Comparison of ENCODE assay signal across 9 cellular contexts in genomic region chr3:16060358-16060852, GRCh38.
DNase-seq lines count a peak whose midpoint lies in the region; ATAC-seq and TF ChIP-seq lines count a peak whose summit lies in the region.
"Had no signal": no experiment of that assay in that cellular context is flagged by ENCODE, and none has a peak within 500 bp of the region (broad histone marks: within the 10 kb centered on the region; RNA-seq: fewer than 3 reads in every experiment).

No MANE protein-coding gene starts in this region.

- no peak overlapping the region for H4K8ac ChIP-seq in trophoblast cell (ENCODE audit: low read depth, low read length)

- H2BK12ac ChIP-seq in trophoblast cell (ENCODE audit: low read length) = no peak overlapping the region

- peak overlapping the region; percentile 29 for H3K4me2 ChIP-seq in trophoblast cell (ENCODE audit: low read length)

- peaks cover 24% of the 10 kb centered on the region for H3K4me1 Mint-ChIP-seq in Caco-2 (ENCODE audit: low read depth, unreplicated experiment)

- H3K4me1 ChIP-seq in Caco-2 = peaks cover 12% of the 10 kb centered on the region
- peaks cover 12% of the 10 kb centered on the region in 2 experiments for H3K4me1 ChIP-seq in trophoblast cell (ENCODE audit: control insufficient read depth in 1 of 2, insufficient read depth in 2 of 2, low read length in 2 of 2)

- intact Hi-C loops in Caco-2 (cut with micrococcal nuclease; ENCODE audit: unreplicated experiment) = loop anchor here (1.0 to 5.0 kb wide), 2 partner anchors 9 to 187 kb away; no protein-coding TSS in a partner anchor

- H3K9me3 Mint-ChIP-seq in Caco-2 (ENCODE audit: unreplicated experiment) = peaks cover 9% of the 10 kb centered on the region

- peak in 1 of 2 experiments; percentile 45 for TF ChIP-seq CTCF in Caco-2 (IDR thresholded peaks at IDR 0.05; ENCODE audit: insufficient read depth in 1 of 2, low read depth in 1 of 2, low read length in 1 of 2, severe bottlenecking in 1 of 2, unreplicated experiment in 1 of 2)

- H3K27ac ChIP-seq in trophoblast cell (ENCODE audit: low read depth, low read length) = no peak overlapping the region

- H2BK5ac ChIP-seq in trophoblast cell (ENCODE audit: low read depth, low read length, poor library complexity) = no peak overlapping the region

- no peaks in the 10 kb centered on the region for H3K36me3 ChIP-seq in Caco-2 (ENCODE audit: control insufficient read depth, insufficient read depth, low read length)
- H3K36me3 ChIP-seq in trophoblast cell (ENCODE audit: control insufficient read depth in 1 of 2, insufficient read depth in 2 of 2, low read length in 2 of 2) = no peaks in the 10 kb centered on the region

- no peak overlapping the region for H3K9ac ChIP-seq in trophoblast cell (ENCODE audit: low read length)

- peaks cover 5% of the 10 kb centered on the region for H3K79me1 ChIP-seq in trophoblast cell (ENCODE audit: low read length)

- no peak overlapping the region for H3K23ac ChIP-seq in trophoblast cell (ENCODE audit: low read length)

- H3K18ac ChIP-seq in trophoblast cell (ENCODE audit: low read length) = no peak overlapping the region

- H2BK120ac ChIP-seq in trophoblast cell (ENCODE audit: insufficient read depth, low read length, poor library complexity) = no peak overlapping the region

- CTCF ChIA-PET in Caco-2 (lab: Charles Lee) = interaction anchor here (0.6 to 1.2 kb wide), 3 partner anchors 11 to 180 kb away, joined by 3 to 4 read pairs (median 3); no protein-coding TSS in a partner anchor

- ATAC-seq in SK-N-SH treated with all-trans-retinoic acid at 6 μM for 48 hours = peak; percentile 89

- H4K91ac ChIP-seq in trophoblast cell (ENCODE audit: low read depth, low read length) = no peak overlapping the region

- WGBS in trophoblast cell (ENCODE audit: extremely low coverage, insufficient coverage, insufficient read length) = no CpG with 5 or more reads among the region's 4 CpGs

- peak overlapping the region; percentile 9 for H3K4me3 Mint-ChIP-seq in Caco-2 (ENCODE audit: unreplicated experiment)

- H3K14ac ChIP-seq in trophoblast cell (ENCODE audit: low read length) = no peak overlapping the region

- H3K27me3 ChIP-seq in Caco-2 (replicated peaks; ENCODE audit: control insufficient read depth, insufficient read depth, low read length) = no peaks in the 10 kb centered on the region
- no peaks in the 10 kb centered on the region for H3K27me3 ChIP-seq in trophoblast cell (ENCODE audit: insufficient read depth, low read length)

- no peak overlapping the region for H2AK5ac ChIP-seq in trophoblast cell (ENCODE audit: low read length)

- H2AFZ ChIP-seq in trophoblast cell (ENCODE audit: insufficient read depth, low read length, poor library complexity) = no peak overlapping the region

- H3K79me2 ChIP-seq in trophoblast cell (ENCODE audit: control insufficient read depth, insufficient read depth, low read length, poor library complexity) = no peaks in the 10 kb centered on the region

- no peak overlapping the region for H3K4ac ChIP-seq in trophoblast cell (ENCODE audit: low read depth, low read length)

- BruUV-seq in Caco-2 (replicated peaks; lab: Mats Ljungman, UMichigan) = no TSS peak

- POLR2A ChIA-PET in Caco-2 (lab: Charles Lee) = interaction anchor here (0.6 to 1.4 kb wide), 3 partner anchors 111 to 205 kb away, joined by 3 to 7 read pairs (median 5); partner anchors contain the start of genes DPH3 and OXNAD1

- peak; percentile 77 to 80 for DNase-seq in Caco-2
- peak; percentile 99 for DNase-seq in foreskin melanocyte
- DNase-seq in trophoblast cell = peak; percentile 87 to 96
- no peak for DNase-seq in HUDEP-2 (lab: John Stamatoyannopoulos, UW; ENCODE audit: unreplicated experiment in 76 of 76)
- no peak for DNase-seq in NCI-H1930 (lab: John Stamatoyannopoulos, UW)
- DNase-seq in NCI-H774 (lab: John Stamatoyannopoulos, UW) = no peak
- no peak for DNase-seq in activated T-cell treated with anti-CD3 and anti-CD28 coated beads, Interleukin-2, amount 50 U/mL, for 48 hours
- DNase-seq: NCI-H526 had no signal

- no peaks in the 10 kb centered on the region for H3K9me3 ChIP-seq in Caco-2
- H3K9me3 ChIP-seq in trophoblast cell (ENCODE audit: insufficient read depth, low read depth, low read length) = no peaks in the 10 kb centered on the region

- H3K4me3 ChIP-seq in Caco-2 (ENCODE audit: low read depth, low read length) = no peak overlapping the region
- no peak overlapping the region for H3K4me3 ChIP-seq in trophoblast cell (ENCODE audit: low read depth, low read length)

- peak overlapping the region; percentile 91 for H3K27ac Mint-ChIP-seq in Caco-2 (ENCODE audit: unreplicated experiment)

- no peak overlapping the region for H4K12ac ChIP-seq in trophoblast cell (ENCODE audit: low read depth, low read length)

- no peaks in the 10 kb centered on the region for H3K36me3 Mint-ChIP-seq in Caco-2 (ENCODE audit: insufficient read depth, unreplicated experiment)

- H3K27me3 Mint-ChIP-seq in Caco-2 (ENCODE audit: insufficient read depth, unreplicated experiment) = no peaks in the 10 kb centered on the region

TF ChIP-seq in SK-N-SH treated with all-trans-retinoic acid at 6 μM for 48 hours, 23 proteins besides CTCF, POLR2A, EP300 and RAD21:
- TF ChIP-seq TOX (CRISPR knock-in tag; IDR thresholded peaks at IDR 0.05; ENCODE audit: borderline replicate concordance) = peak; percentile 22; the same call in 1 of the 2 replicates
- 0 out of 2 replicates have a peak, but pooled peaks have one; percentile 19 for TF ChIP-seq ZFP3 (CRISPR knock-in tag; IDR thresholded peaks at IDR 0.05)
- TF ChIP-seq CSDC2 (CRISPR knock-in tag; IDR thresholded peaks at IDR 0.05) = 0 out of 2 replicates have a peak, but pooled peaks have one; percentile 37
- TF ChIP-seq ISL1 (CRISPR knock-in tag; IDR thresholded peaks at IDR 0.05) = 0 out of 2 replicates have a peak, but pooled peaks have one; percentile 45
- no peak for TF ChIP-seq PPARA (CRISPR knock-in tag; IDR thresholded peaks at IDR 0.05; ENCODE audit: borderline replicate concordance)
- peak; percentile 51; the same call in 1 of the 2 replicates for TF ChIP-seq SNAI2 (CRISPR knock-in tag; IDR thresholded peaks at IDR 0.05)

Comparison
In these comparisons a context has a peak if more than half of its experiments do, and no peak if none do; other contexts are left out.
1. DNase-seq: peak in Caco-2 (2 of 2), foreskin melanocyte (single experiment) and trophoblast cell (2 of 2); none in HUDEP-2 (0 of 76), NCI-H1930 (0 of 2), NCI-H774 (single experiment) and activated T-cell treated with anti-CD3 and anti-CD28 coated beads, Interleukin-2, amount 50 U/mL, for 48 hours (0 of 2).